8 cellular contexts compared by ENCODE assay signal in genomic region chr19:48724796-48725753, GRCh38. TPM values are rescaled to one million over a fixed set of nuclear protein-coding genes. Genes with fewer than 3 reads are reported as not detected.
DNase-seq lines count a peak whose midpoint lies in the region; ATAC-seq and TF ChIP-seq lines count a peak whose summit lies in the region.

No MANE protein-coding gene starts in this region.

- no peaks in the 10 kb centered on the region for H3K36me3 ChIP-seq in urinary bladder (ENCODE audit: insufficient read depth)

- H3K27ac Mint-ChIP-seq in T-cell, result peak overlapping the region; percentile 89 to 95
- H3K27ac Mint-ChIP-seq in endothelial cell (ENCODE audit: unreplicated experiment), result peak overlapping the region; percentile 99

- H3K4me1 Mint-ChIP-seq in T-cell (peaks cover 31 to 36% (median 33%) of the 10 kb centered on the region in 3 donors), endothelial cell (ENCODE audit: unreplicated experiment) (peaks cover 53% of the 10 kb centered on the region)

- POLR2A ChIA-PET in T-cell (lab: Charles Lee), result interaction anchor here in 1 of 2 donors (0.6 kb wide), 2 partner anchors 111 to 229 kb away, joined by 3 to 4 read pairs; partner anchors contain the start of gene HSD17B14

- ATAC-seq in T-cell (replicated peaks in 1 of 4), result peak; percentile 23 to 59 (median 40)
- no peak for ATAC-seq in HG02610 (IDR thresholded peaks at IDR 0.05; ENCODE audit: unreplicated experiment)

- 47% methylated on average over 11 of the region's 11 CpGs for WGBS in urinary bladder

- peaks cover 7 to 15% (median 15%) of the 10 kb centered on the region in 3 donors for H3K9me3 Mint-ChIP-seq in T-cell
- no peaks in the 10 kb centered on the region for H3K9me3 Mint-ChIP-seq in endothelial cell (ENCODE audit: unreplicated experiment)

- DNase-seq in GDM1 (lab: John Stamatoyannopoulos, UW) (peak; percentile 72), MV-4-11 (lab: John Stamatoyannopoulos, UW) (peak; percentile 97), T-cell (peak in 12 of 34 experiments; percentile 23 to 50 (median 40)), endothelial cell (ENCODE audit: low spot score) (peak; percentile 68), middle frontal gyrus (ENCODE audit: extremely low spot score, low spot score) (peak; percentile 22)
- DNase-seq in stimulated activated CD8-positive, alpha-beta memory T cell treated with anti-CD3 and anti-CD28 coated beads, Interleukin-4, amount 100 ng/mL, for 48 hours, result no peak

- H3K4me1 ChIP-seq in urinary bladder (ENCODE audit: insufficient read depth), result no peaks in the 10 kb centered on the region

- peak overlapping the region; percentile 7 to 74 (median 39) for H3K4me3 Mint-ChIP-seq in T-cell
- peak overlapping the region; percentile 85 for H3K4me3 Mint-ChIP-seq in endothelial cell (ENCODE audit: unreplicated experiment)

- no peak for TF ChIP-seq CTCF in endothelial cell (IDR thresholded peaks at IDR 0.05; ENCODE audit: unreplicated experiment)

- CTCF ChIA-PET in T-cell (lab: Charles Lee), result interaction anchor here in 1 of 2 donors (0.5 kb wide), 1 partner anchor 129 kb away, joined by 7 read pairs; no protein-coding TSS in a partner anchor

- no peak overlapping the region for H3K4me3 ChIP-seq in urinary bladder (ENCODE audit: low read depth, low read length)

- H3K27me3 Mint-ChIP-seq in T-cell, result no peaks in the 10 kb centered on the region
- H3K27me3 Mint-ChIP-seq in endothelial cell (ENCODE audit: unreplicated experiment), result peaks cover 32% of the 10 kb centered on the region

- H3K36me3 Mint-ChIP-seq in T-cell, result peaks cover 9% of the 10 kb centered on the region
- H3K36me3 Mint-ChIP-seq in endothelial cell (ENCODE audit: low read depth, unreplicated experiment), result peaks cover 54% of the 10 kb centered on the region

- peak overlapping the region; percentile 18 for H3K27ac ChIP-seq in urinary bladder (ENCODE audit: low read depth)

RNA-seq across cellular contexts. Expression of gene MAMSTR, which starts 5.5 kb away (rescaled TPM):
- total RNA-seq in T-cell, result 1 to 10 TPM in 4 of 5 donors, under 1 TPM in 1; 0.56 to 2.4 (median 1.6) TPM
- total RNA-seq in endothelial cell (ENCODE audit: unreplicated experiment), result 1.5 TPM
- 2.5 TPM for total RNA-seq in urinary bladder
- 3.0 TPM for polyA plus RNA-seq in urinary bladder

RNA-seq across cellular contexts. Expression of gene RASIP1, which starts 15.3 kb away (rescaled TPM):
- total RNA-seq in T-cell (under 1 TPM in 3 of 5 donors, not detected in 2; 0.23 to 0.65 (median 0.32) TPM), endothelial cell (ENCODE audit: unreplicated experiment) (192 TPM), urinary bladder (10.8 TPM)
- polyA plus RNA-seq in urinary bladder, result 15.5 TPM

RNA-seq across cellular contexts. Expression of gene IZUMO1, which starts 21.6 kb away (rescaled TPM):
- total RNA-seq in T-cell, result not detected
- total RNA-seq in endothelial cell (ENCODE audit: unreplicated experiment), result 3.3 TPM
- not detected for total RNA-seq in urinary bladder
- polyA plus RNA-seq in urinary bladder, result not detected

RNA-seq across cellular contexts. Expression of gene FUT1, which starts 27.4 kb away (rescaled TPM):
- total RNA-seq in T-cell, result under 1 TPM; 0.09 to 0.28 (median 0.15) TPM
- total RNA-seq in endothelial cell (ENCODE audit: unreplicated experiment), result 5.7 TPM
- total RNA-seq in urinary bladder, result 1.6 TPM
- 1.5 TPM for polyA plus RNA-seq in urinary bladder

RNA-seq across cellular contexts. Expression of gene FUT2, which starts 29.3 kb away (rescaled TPM):
- total RNA-seq in T-cell (under 1 TPM in 1 of 5 donors, not detected in 4; 0.16 TPM), endothelial cell (ENCODE audit: unreplicated experiment) (1.5 TPM), urinary bladder (0.79 TPM)
- 0.41 TPM for polyA plus RNA-seq in urinary bladder

Comparison
In these comparisons a context has a peak if more than half of its experiments do, and no peak if none do; other contexts are left out.
1. RNA of gene RASIP1, which starts 15.3 kb away (total RNA-seq): 192 TPM in endothelial cell (single experiment); 10.8 TPM in urinary bladder (single experiment) and 0.23 to 0.65 TPM in T-cell; every median in the first group is over 10 times any median in the second.